Comparison of ENCODE assay signal across 9 cellular contexts in the genomic region with DNA sequence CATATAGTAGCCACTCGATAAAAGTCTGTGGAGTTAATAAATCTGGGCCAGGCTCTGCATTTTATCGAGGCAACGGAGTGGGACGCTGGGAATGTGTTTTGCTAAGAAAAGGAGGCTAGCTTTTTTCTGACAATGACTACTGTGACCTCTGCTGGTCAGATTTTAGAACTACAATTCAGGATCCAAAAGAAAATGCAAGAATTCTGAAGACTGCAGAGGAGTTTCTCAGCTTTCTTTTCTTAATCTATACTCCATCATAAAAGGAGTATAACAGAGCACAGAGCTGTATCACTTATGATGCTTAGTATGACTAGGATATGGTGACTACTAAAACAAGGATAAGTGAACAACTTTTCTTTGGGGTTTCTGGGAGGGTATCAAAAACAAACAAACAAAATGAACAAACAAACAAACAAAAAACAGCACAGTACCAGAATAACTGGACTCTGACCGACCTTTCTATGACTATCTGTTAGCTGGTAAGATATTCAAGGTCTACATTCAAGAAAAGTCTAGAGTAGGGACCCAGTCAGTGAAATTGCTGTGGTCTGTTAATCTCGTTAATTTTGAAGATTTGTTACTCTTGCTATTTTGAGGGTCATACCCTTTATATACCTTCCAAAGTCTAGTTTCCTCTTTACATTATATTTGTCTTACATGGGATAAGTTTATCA. TPM values are rescaled to one million over a fixed set of nuclear protein-coding genes. Genes with fewer than 3 reads are reported as not detected.
DNase-seq lines count a peak whose midpoint lies in the region; ATAC-seq and TF ChIP-seq lines count a peak whose summit lies in the region.
"Had no signal": no experiment of that assay in that cellular context is flagged by ENCODE, and none has a peak within 500 bp of the region (broad histone marks: within the 10 kb centered on the region; RNA-seq: fewer than 3 reads in every experiment).

No MANE protein-coding gene starts in this region.

- DNase-seq in A673 (ENCODE audit: low spot score) (peak; percentile 75), GM06990 (ENCODE audit: extremely low read depth, insufficient read length) (no peak), NAMALWA (ENCODE audit: low spot score) (peak; percentile 68), SW480 (ENCODE audit: low spot score) (peak; percentile 29), foreskin keratinocyte (peak in 1 of 2 donors; percentile 31), pons (ENCODE audit: low spot score) (peak; percentile 67)
- no peak for DNase-seq in stimulated activated CD4-positive, alpha-beta T cell treated with anti-CD3 and anti-CD28 coated beads, Interleukin-4, amount 100 ng/mL, for 1 hour

- CTCF ChIA-PET in A673 (lab: Charles Lee), result interaction anchor here (0.7 to 0.9 kb wide), 2 partner anchors 335 to 366 kb away, joined by 3 read pairs; no protein-coding TSS in a partner anchor

- peaks cover 17% of the 10 kb centered on the region for H3K4me1 ChIP-seq in A673 (ENCODE audit: insufficient read depth, low read length, poor library complexity, severe bottlenecking)
- H3K4me1 ChIP-seq in foreskin keratinocyte, result no peaks in the 10 kb centered on the region

- H3K4me3 ChIP-seq in A673 (ENCODE audit: low read depth, low read length, poor library complexity, severe bottlenecking) (no peak overlapping the region), GM06990 (replicated peaks; ENCODE audit: low read depth, low read length) (no peak overlapping the region)

- no peaks in the 10 kb centered on the region for H3K36me3 ChIP-seq in A673 (ENCODE audit: insufficient read depth, low read length, poor library complexity, severe bottlenecking)
- no peaks in the 10 kb centered on the region for H3K36me3 ChIP-seq in GM06990 (ENCODE audit: control insufficient read depth, insufficient read depth, low read length)

- POLR2A ChIA-PET in A673 (lab: Charles Lee; ENCODE audit: low non-redundant PET), result no interaction called here

- H3K27ac ChIP-seq in A673 (ENCODE audit: low read depth, low read length, poor library complexity, severe bottlenecking) (no peak overlapping the region), foreskin keratinocyte (no peak overlapping the region)

- ATAC-seq in foreskin keratinocyte (peak; percentile 53), HG03442 (IDR thresholded peaks at IDR 0.05; ENCODE audit: unreplicated experiment) (no peak)
- ATAC-seq: stimulated activated naive CD8-positive, alpha-beta T cell treated with anti-CD3 and anti-CD28 coated beads, Interleukin-15, amount 100 ng/mL, for 72 hours had no signal

- no TSS peak for BruUV-seq in A673 (replicated peaks; lab: Mats Ljungman, UMichigan)

- H3K9me3 ChIP-seq in A673 (ENCODE audit: low read depth, low read length, poor library complexity, severe bottlenecking), result no peaks in the 10 kb centered on the region

- H3K27me3 ChIP-seq in A673 (replicated peaks; ENCODE audit: insufficient read depth, low read depth, low read length, poor library complexity), result no peaks in the 10 kb centered on the region
- no peaks in the 10 kb centered on the region for H3K27me3 ChIP-seq in GM06990 (replicated peaks; ENCODE audit: control insufficient read depth, insufficient read depth, low read length)
- H3K27me3 ChIP-seq in foreskin keratinocyte, result peaks cover 2% of the 10 kb centered on the region

- intact Hi-C loops in A673 (cut with micrococcal nuclease; ENCODE audit: unreplicated experiment), result loop anchor here (2.0 to 5.0 kb wide), 5 partner anchors 50 to 1341 kb away; no protein-coding TSS in a partner anchor

- TF ChIP-seq CTCF in A673 (conservative IDR thresholded peaks at IDR 0.05; ENCODE audit: low read depth, low read length) (peak; percentile 62), GM06990 (IDR thresholded peaks at IDR 0.05; ENCODE audit: insufficient read depth, low read length, poor library complexity, severe bottlenecking) (peak; percentile 60), foreskin keratinocyte (conservative IDR thresholded peaks at IDR 0.05) (peak; percentile 81)

RNA-seq across cellular contexts. Expression of a gene that starts 46.2 kb away (rescaled TPM):
- total RNA-seq in A673 (2021) (27.7 and 28.8 TPM in 2 replicates), foreskin keratinocyte (not detected in 2 replicates)
- polyA plus RNA-seq in foreskin keratinocyte, result not detected in 2 replicates

Comparison
In these comparisons a context has a peak if more than half of its experiments do, and no peak if none do; other contexts are left out.
1. DNase-seq: peak in A673 (single experiment), NAMALWA (single experiment), SW480 (single experiment) and pons (single experiment); none in GM06990 (single experiment) and stimulated activated CD4-positive, alpha-beta T cell treated with anti-CD3 and anti-CD28 coated beads, Interleukin-4, amount 100 ng/mL, for 1 hour (single experiment).
2. RNA of a gene that starts 46.2 kb away (total RNA-seq): 27.7 to 28.8 TPM in A673; not detected in foreskin keratinocyte; every median in the first group is over 10 times any median in the second.
3. Peak in every context shown above with its lines, with median percentiles within 50 percentile points of each other: CTCF ChIP-seq.